In the genomic region with DNA sequence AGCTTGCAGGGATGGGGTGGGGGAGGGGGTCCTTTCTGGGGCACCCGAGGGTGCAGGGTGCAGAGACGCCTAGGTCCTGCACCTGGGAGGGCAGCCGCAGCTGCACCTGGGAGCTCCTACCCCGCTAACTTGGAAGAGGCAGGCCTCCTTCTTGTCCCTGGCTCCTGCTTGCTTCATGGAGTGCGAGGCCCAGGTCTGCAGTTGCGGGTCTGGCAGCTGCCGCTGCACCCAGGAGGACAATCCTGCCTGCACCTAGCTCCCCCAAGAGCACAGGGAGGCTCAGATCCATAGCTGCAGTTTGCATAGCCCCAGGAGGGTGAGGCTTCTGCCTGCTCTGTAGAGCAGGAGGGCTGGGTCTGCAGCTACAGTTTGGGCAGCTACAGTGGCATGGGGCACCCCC, we compare ENCODE assay signal across 40 cellular contexts. TPM values are rescaled to one million over a fixed set of nuclear protein-coding genes. Genes with fewer than 3 reads are reported as not detected.
"Had no signal": no experiment of that assay in that cellular context is flagged by ENCODE, and none has a peak within 500 bp of the region (broad histone marks: within the 10 kb centered on the region; RNA-seq: fewer than 3 reads in every experiment).

No MANE protein-coding gene starts in this region.

- H3K4me2 ChIP-seq: KMS-11 had no signal

- H3K9ac ChIP-seq: KMS-11 had no signal

- H3K36me3 ChIP-seq: MG63 had no signal

- H3K27me3 ChIP-seq: MG63 had no signal

- H3K27ac ChIP-seq: KMS-11 had no signal

- DNase-seq: Kasumi-1, KG1, MG63, MM.1S, MV-4-11, NCI-H1048, NCI-H1092, NCI-H1092 treated with DMSO at 0.1 percent for 48 hours, NCI-H1105, NCI-H1105 treated with DMSO at 0.1 percent for 48 hours, NCI-H1417, NCI-H1417 treated with DMSO at 0.1 percent for 48 hours, NCI-H1436, NCI-H1436 treated with DMSO at 0.1 percent for 48 hours, NCI-H146, NCI-H1694, NCI-H1694 treated with DMSO at 0.1 percent for 48 hours, NCI-H187, NCI-H187 treated with DMSO at 0.1 percent for 48 hours, NCI-H1930, NCI-H2029, NCI-H2029 treated with DMSO at 0.1 percent for 48 hours, NCI-H2081, NCI-H2081 treated with DMSO at 0.1 percent for 48 hours, NCI-H2107, NCI-H2171, NCI-H2171 treated with DMSO at 0.1 percent for 48 hours, NCI-H2227 treated with DMSO at 0.1 percent for 48 hours, NCI-H226, NCI-H345, NCI-H446, NCI-H446 treated with DMSO at 0.1 percent for 48 hours, NCI-H510A treated with DMSO at 0.1 percent for 48 hours, NCI-H524, NCI-H524 treated with DMSO at 0.1 percent for 48 hours had no signal

- H3K4me3 ChIP-seq: MG63 had no signal

RNA-seq across cellular contexts. Expression of a gene that starts 26.6 kb away (rescaled TPM):
- total RNA-seq: LHCN-M2, MCF 10A, NCI-H460 had no signal

RNA-seq across cellular contexts. Expression of a gene that starts 26.7 kb away (rescaled TPM):
- total RNA-seq: LHCN-M2, MCF 10A, NCI-H460 had no signal

RNA-seq across cellular contexts. Expression of a gene that starts 46.8 kb away (rescaled TPM):
- total RNA-seq: MCF 10A, NCI-H460 had no signal

RNA-seq across cellular contexts. Expression of a gene that starts 51.2 kb away (rescaled TPM):
- total RNA-seq: LHCN-M2, M059J, NCI-H460 had no signal
